Comparison of ENCODE assay signal across 8 cellular contexts in the genomic region with DNA sequence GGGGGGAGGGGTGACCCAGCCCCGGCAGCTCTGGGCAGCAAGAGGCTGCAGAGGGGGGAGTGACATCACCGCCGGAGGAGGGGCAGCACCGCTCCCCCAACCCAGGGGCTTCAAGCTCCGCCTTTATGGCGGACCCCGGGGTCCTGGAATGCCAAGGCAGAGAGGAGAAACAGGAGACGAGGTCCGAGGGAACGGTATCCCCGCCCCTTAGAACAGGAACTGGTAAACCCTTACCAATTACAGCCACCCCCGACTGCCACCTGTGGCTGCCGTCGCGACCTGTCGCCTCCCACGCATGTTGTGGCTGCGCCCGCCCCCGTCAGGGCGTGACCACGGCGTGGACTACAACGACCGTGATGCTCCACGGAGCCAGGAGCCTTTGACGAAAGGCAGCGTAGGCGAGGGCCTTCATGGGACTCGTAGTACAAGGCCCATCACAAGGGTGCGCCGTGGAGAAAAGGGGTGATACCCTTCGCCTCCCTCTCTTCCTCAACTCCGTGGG. TPM values are rescaled to one million over a fixed set of nuclear protein-coding genes. Genes with fewer than 3 reads are reported as not detected.
A peak's percentile ranks its signal among the peaks of the same experiment; 100 is the strongest.
DNase-seq lines count a peak whose midpoint lies in the region; ATAC-seq and TF ChIP-seq lines count a peak whose summit lies in the region.

No MANE protein-coding gene starts in this region.

- 0 to 3% (median 2%) methylated on average over 10 to 34 of the region's 34 CpGs for WGBS in stomach, 5 donors

- H3K4me3 ChIP-seq in neutrophil (ENCODE audit: low read depth in 1 of 2, low read length in 1 of 2) (peak overlapping the region; percentile 45 to 49), stomach (peak overlapping the region; percentile 40 to 53 (median 47))

- no peak for TF ChIP-seq EP300 in stomach (IDR thresholded peaks at IDR 0.05)

- TF ChIP-seq CTCF in neutrophil (IDR thresholded peaks at IDR 0.05) (no peak), stomach (IDR thresholded peaks at IDR 0.05) (peak in 1 of 7 experiments; percentile 12)

- TF ChIP-seq POLR2A in stomach (IDR thresholded peaks at IDR 0.05), result no peak

- peaks cover 9 to 18% of the 10 kb centered on the region in 2 experiments for H3K4me1 ChIP-seq in neutrophil (ENCODE audit: control insufficient read depth in 1 of 2, insufficient read depth in 1 of 2, low read depth in 1 of 2, low read length in 1 of 2)
- peaks cover 22 to 60% (median 48%) of the 10 kb centered on the region in 4 donors for H3K4me1 ChIP-seq in stomach

- H3K27me3 ChIP-seq in neutrophil (peaks cover 86% of the 10 kb centered on the region), stomach (peaks cover 4 to 68% (median 65%) of the 10 kb centered on the region in 3 donors)

- ATAC-seq in GM19035 (IDR thresholded peaks at IDR 0.05; ENCODE audit: unreplicated experiment) (peak; percentile 48), HG03469 (IDR thresholded peaks at IDR 0.05; ENCODE audit: unreplicated experiment) (peak; percentile 33)

- H3K27ac ChIP-seq in neutrophil, result no peak overlapping the region
- H3K27ac ChIP-seq in stomach, result peak overlapping the region; percentile 45 to 81 (median 71)

- H3K36me3 ChIP-seq in neutrophil (no peaks in the 10 kb centered on the region), stomach (no peaks in the 10 kb centered on the region)

- intact Hi-C loops in stomach (cut with DNase I; ENCODE audit: low total_unique reads), result no loop called here

- DNase-seq in Ammon's horn (ENCODE audit: low spot score) (peak; percentile 98), RPMI7951 (ENCODE audit: low read depth) (peak; percentile 88), foreskin melanocyte (peak; percentile 61), stomach (peak; percentile 89)
- peak; percentile 98 for DNase-seq in activated effector memory CD4-positive, alpha-beta T cell treated with anti-CD3 and anti-CD28 coated beads, Interleukin-2, amount 50 U/mL, for 16 hours

- H3K9me3 ChIP-seq in neutrophil (peaks cover 6% of the 10 kb centered on the region), stomach (peaks cover 0 to 5% (median 0%) of the 10 kb centered on the region in 4 donors)

RNA-seq across cellular contexts. Expression of a gene that starts 4.1 kb away (rescaled TPM):
- total RNA-seq in RPMI7951 (2014; rRNA removed; shearing (Covaris generic)), result 0.12 TPM in 1 of 2 replicates, not detected in the other
- total RNA-seq in stomach, result 1 to 10 TPM in 2 of 5 donors, under 1 TPM in 2, not detected in 1; 0.37 to 2.3 (median 0.95) TPM
- under 1 TPM in 2 of 3 donors, not detected in 1; 0.25 to 0.31 TPM for polyA plus RNA-seq in stomach

RNA-seq across cellular contexts. Expression of a gene that starts 32.2 kb away (rescaled TPM):
- total RNA-seq in RPMI7951 (2014; rRNA removed; shearing (Covaris generic)), result under 0.01 TPM in 1 of 2 replicates, not detected in the other
- 10 to 100 TPM in 1 of 5 donors, 1 to 10 TPM in 1, under 1 TPM in 1, not detected in 2; 0.18 to 87.5 (median 1.2) TPM for total RNA-seq in stomach
- polyA plus RNA-seq in stomach, result 1 to 10 TPM in 2 of 3 donors, under 1 TPM in 1; 0.50 to 2.8 (median 2.6) TPM

RNA-seq across cellular contexts. Expression of a gene that starts 43.0 kb away (rescaled TPM):
- 92.0 and 102 TPM in 2 replicates for total RNA-seq in RPMI7951 (2014; rRNA removed; shearing (Covaris generic))
- 100 to 1,000 TPM in 3 of 5 donors, 10 to 100 TPM in 2; 47.4 to 241 (median 110) TPM for total RNA-seq in stomach
- 10 to 100 TPM; 55.2 to 70.4 (median 60.5) TPM for polyA plus RNA-seq in stomach

RNA-seq across cellular contexts. Expression of a gene that starts 50.9 kb away (rescaled TPM):
- total RNA-seq in RPMI7951 (2014; rRNA removed; shearing (Covaris generic)), result 38.6 and 42.7 TPM in 2 replicates
- 10 to 100 TPM; 11.4 to 98.0 (median 17.9) TPM for total RNA-seq in stomach
- polyA plus RNA-seq in stomach, result 10 to 100 TPM; 29.3 to 45.3 (median 35.2) TPM
